Comparison of ENCODE assay signal across 21 cellular contexts in the genomic region with DNA sequence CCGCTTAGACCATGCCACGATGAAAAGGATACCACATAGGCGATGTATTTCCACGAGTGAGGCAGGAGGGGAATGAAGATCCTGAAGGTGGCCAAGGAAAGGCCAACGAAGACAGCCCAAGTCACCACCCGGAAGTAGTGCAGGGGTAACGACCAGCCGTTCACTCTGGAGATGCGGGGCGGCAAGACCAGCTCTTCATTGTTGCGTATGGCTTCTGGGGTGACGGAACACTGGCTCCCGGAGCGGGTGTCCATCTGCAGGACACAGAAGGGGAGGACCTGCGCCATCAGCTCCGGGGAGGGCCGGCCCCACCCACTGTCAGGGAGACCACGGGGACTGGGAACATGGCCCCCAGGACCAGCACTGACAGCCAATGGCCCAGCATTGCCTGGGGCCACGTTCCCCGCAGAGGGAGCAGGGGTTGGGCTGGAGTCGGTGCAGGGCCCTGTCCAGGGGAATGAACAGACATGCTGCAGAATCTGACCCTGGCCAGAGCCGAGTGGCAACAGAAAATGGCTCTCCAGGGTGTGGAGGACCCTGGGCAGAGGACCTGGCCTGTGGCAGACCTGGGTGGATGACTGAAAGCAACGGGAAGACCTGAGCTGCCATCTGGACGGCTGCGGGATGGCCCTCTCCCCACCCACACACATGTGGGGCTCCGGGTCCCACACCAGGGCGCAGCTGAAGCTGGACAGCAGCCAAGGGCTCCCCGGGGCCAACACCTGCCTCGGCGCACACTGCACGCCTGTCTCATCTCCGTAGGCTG. TPM values are rescaled to one million over a fixed set of nuclear protein-coding genes. Genes with fewer than 3 reads are reported as not detected.
DNase-seq lines count a peak whose midpoint lies in the region; ATAC-seq and TF ChIP-seq lines count a peak whose summit lies in the region.
"Had no signal": no experiment of that assay in that cellular context is flagged by ENCODE, and none has a peak within 500 bp of the region (broad histone marks: within the 10 kb centered on the region; RNA-seq: fewer than 3 reads in every experiment).

No MANE protein-coding gene starts in this region.

- H3K27ac ChIP-seq in coronary artery, result no peak overlapping the region
- H3K27ac ChIP-seq: C4-2B, esophagus squamous epithelium, parathyroid adenoma had no signal

- intact Hi-C loops in activated CD4-positive, alpha-beta memory T cell treated with anti-CD3 and anti-CD28 coated beads for 36 hours (cut with micrococcal nuclease), result no loop called here

- no peaks in the 10 kb centered on the region for H3K36me3 Mint-ChIP-seq in activated CD4-positive, alpha-beta memory T cell treated with anti-CD3 and anti-CD28 coated beads, Interleukin-2, amount 10 ng/mL, durations not matched to agents 7 days and 5 days (ENCODE audit: low read depth)
- H3K36me3 Mint-ChIP-seq in activated CD4-positive, alpha-beta memory T cell treated with anti-CD3 and anti-CD28 coated beads for 36 hours, result no peaks in the 10 kb centered on the region

- H3K9me3 Mint-ChIP-seq in activated CD4-positive, alpha-beta memory T cell treated with anti-CD3 and anti-CD28 coated beads, Interleukin-2, amount 10 ng/mL, durations not matched to agents 7 days and 5 days, result peaks cover 3% of the 10 kb centered on the region
- peaks cover 3% of the 10 kb centered on the region for H3K9me3 Mint-ChIP-seq in activated CD4-positive, alpha-beta memory T cell treated with anti-CD3 and anti-CD28 coated beads for 36 hours
- H3K9me3 Mint-ChIP-seq: activated T-helper 17 cell treated with anti-CD3 and anti-CD28 coated beads, Interleukin-2, amount 50 U/mL, for 72 hours had no signal

- H3K4me1 Mint-ChIP-seq in activated CD4-positive, alpha-beta memory T cell treated with anti-CD3 and anti-CD28 coated beads, Interleukin-2, amount 10 ng/mL, durations not matched to agents 7 days and 5 days, result no peaks in the 10 kb centered on the region
- H3K4me1 Mint-ChIP-seq in activated CD4-positive, alpha-beta memory T cell treated with anti-CD3 and anti-CD28 coated beads for 36 hours (ENCODE audit: low read depth), result no peaks in the 10 kb centered on the region
- H3K4me1 Mint-ChIP-seq: activated T-helper 17 cell treated with anti-CD3 and anti-CD28 coated beads, Interleukin-2, amount 50 U/mL, for 72 hours had no signal

- H3K4me3 Mint-ChIP-seq in activated CD4-positive, alpha-beta memory T cell treated with anti-CD3 and anti-CD28 coated beads, Interleukin-2, amount 10 ng/mL, durations not matched to agents 7 days and 5 days, result no peak overlapping the region
- no peak overlapping the region for H3K4me3 Mint-ChIP-seq in activated CD4-positive, alpha-beta memory T cell treated with anti-CD3 and anti-CD28 coated beads for 36 hours
- H3K4me3 Mint-ChIP-seq: activated T-helper 17 cell treated with anti-CD3 and anti-CD28 coated beads, Interleukin-2, amount 50 U/mL, for 72 hours; GM23338 had no signal

- H3K27me3 Mint-ChIP-seq in activated CD4-positive, alpha-beta memory T cell treated with anti-CD3 and anti-CD28 coated beads, Interleukin-2, amount 10 ng/mL, durations not matched to agents 7 days and 5 days, result no peaks in the 10 kb centered on the region
- no peaks in the 10 kb centered on the region for H3K27me3 Mint-ChIP-seq in activated CD4-positive, alpha-beta memory T cell treated with anti-CD3 and anti-CD28 coated beads for 36 hours
- H3K27me3 Mint-ChIP-seq: activated T-helper 17 cell treated with anti-CD3 and anti-CD28 coated beads, Interleukin-2, amount 50 U/mL, for 72 hours had no signal

- no peak overlapping the region for H3K27ac Mint-ChIP-seq in activated CD4-positive, alpha-beta memory T cell treated with anti-CD3 and anti-CD28 coated beads, Interleukin-2, amount 10 ng/mL, durations not matched to agents 7 days and 5 days
- H3K27ac Mint-ChIP-seq in activated CD4-positive, alpha-beta memory T cell treated with anti-CD3 and anti-CD28 coated beads for 36 hours, result no peak overlapping the region
- H3K27ac Mint-ChIP-seq: activated T-helper 17 cell treated with anti-CD3 and anti-CD28 coated beads, Interleukin-2, amount 50 U/mL, for 72 hours; GM23338 had no signal

- ATAC-seq in omental fat pad (ENCODE audit: low FRiP score), result peak; percentile 3
- no peak for ATAC-seq in HG02973 (IDR thresholded peaks at IDR 0.05; ENCODE audit: unreplicated experiment)
- ATAC-seq: activated T-helper 17 cell treated with anti-CD3 and anti-CD28 coated beads, Interleukin-2, amount 50 U/mL, for 72 hours; GM23338 had no signal

- no peak overlapping the region for H3K4me3 ChIP-seq in coronary artery
- H3K4me3 ChIP-seq: esophagus squamous epithelium, GM23338 had no signal

- CTCF ChIA-PET in activated CD4-positive, alpha-beta memory T cell treated with anti-CD3 and anti-CD28 coated beads, Interleukin-2, amount 10 ng/mL, durations not matched to agents 7 days and 5 days (lab: Charles Lee), result no interaction called here
- CTCF ChIA-PET in activated CD4-positive, alpha-beta memory T cell treated with anti-CD3 and anti-CD28 coated beads for 36 hours (lab: Charles Lee), result no interaction called here

- peak; percentile 15 for DNase-seq in activated CD4-positive, alpha-beta memory T cell treated with anti-CD3 and anti-CD28 coated beads, Interleukin-2, amount 10 ng/mL, durations not matched to agents 7 days and 5 days
- DNase-seq in activated CD4-positive, alpha-beta memory T cell treated with anti-CD3 and anti-CD28 coated beads for 36 hours, result no peak
- DNase-seq in 8988T (peak; percentile 52), coronary artery (ENCODE audit: low spot score) (peak; percentile 66), omental fat pad (ENCODE audit: low spot score) (no peak), germinal center (ENCODE audit: low spot score) (no peak), T-helper 9 cell (no peak)
- DNase-seq: activated CD4-positive, alpha-beta T cell treated with anti-CD3 and anti-CD28 coated beads, Interleukin-2, amount 50 U/mL, for 4 hours; amniotic stem cell; DMS 273 treated with DMSO at 0.1 percent for 48 hours; effector CD8-positive, alpha-beta T cell; esophagus squamous epithelium; KG1; NCI-H2029; NK-92 treated with Interleukin-12 subunit alpha and Interleukin-12 subunit beta, amount 100 ng/mL, for 24 hours; stimulated activated CD4-positive, alpha-beta T cell treated with anti-CD3 and anti-CD28 coated beads, Interleukin-4, amount 100 ng/mL, for 1 hour had no signal

- POLR2A ChIA-PET in activated CD4-positive, alpha-beta memory T cell treated with anti-CD3 and anti-CD28 coated beads, Interleukin-2, amount 10 ng/mL, durations not matched to agents 7 days and 5 days (lab: Charles Lee), result no interaction called here
- POLR2A ChIA-PET in activated CD4-positive, alpha-beta memory T cell treated with anti-CD3 and anti-CD28 coated beads for 36 hours (lab: Charles Lee), result no interaction called here

- no peak for TF ChIP-seq CTCF in coronary artery (IDR thresholded peaks at IDR 0.05)
- no peak for TF ChIP-seq CTCF in omental fat pad (IDR thresholded peaks at IDR 0.05)

RNA-seq across cellular contexts. Expression of gene ZDHHC11B, which starts 17.7 kb away (rescaled TPM):
- not detected for total RNA-seq in activated CD4-positive, alpha-beta memory T cell treated with anti-CD3 and anti-CD28 coated beads, Interleukin-2, amount 10 ng/mL, durations not matched to agents 7 days and 5 days
- under 1 TPM; 0.34 to 0.67 TPM for total RNA-seq in activated CD4-positive, alpha-beta memory T cell treated with anti-CD3 and anti-CD28 coated beads for 36 hours
- total RNA-seq in omental fat pad, result 1 to 10 TPM; 1.1 to 5.5 (median 3.5) TPM

Comparison
In these comparisons a context has a peak if more than half of its experiments do, and no peak if none do; other contexts are left out.
1. DNase-seq: peak in activated CD4-positive, alpha-beta memory T cell treated with anti-CD3 and anti-CD28 coated beads, Interleukin-2, amount 10 ng/mL, durations not matched to agents 7 days and 5 days (single experiment), 8988T (single experiment) and coronary artery (single experiment); none in activated CD4-positive, alpha-beta memory T cell treated with anti-CD3 and anti-CD28 coated beads for 36 hours (single experiment), omental fat pad (single experiment), germinal center (single experiment) and T-helper 9 cell (single experiment).